8 cellular contexts compared by ENCODE assay signal in genomic region chr1:209692745-209693504, GRCh38. TPM values are rescaled to one million over a fixed set of nuclear protein-coding genes. Genes with fewer than 3 reads are reported as not detected.
A peak's percentile ranks its signal among the peaks of the same experiment; 100 is the strongest.
DNase-seq lines count a peak whose midpoint lies in the region; ATAC-seq and TF ChIP-seq lines count a peak whose summit lies in the region.

No MANE protein-coding gene starts in this region.

- H3K27ac ChIP-seq in IMR-90 (ENCODE audit: insufficient read depth, low read length) (no peak overlapping the region), PC-3 (ENCODE audit: low read length) (peak overlapping the region; percentile 34)

- H3K4me2 ChIP-seq in IMR-90 (ENCODE audit: low read depth, low read length), result no peak overlapping the region
- peak overlapping the region; percentile 54 for H3K4me2 ChIP-seq in PC-3 (ENCODE audit: low read length)

- H3K56ac ChIP-seq in IMR-90 (ENCODE audit: extremely low read depth, insufficient read depth, low read length), result no peak overlapping the region

- CTCF ChIA-PET in IMR-90 (lab: Yijun Ruan, JAX) (interaction anchor here (1.0 to 1.8 kb wide), 4 partner anchors 10 to 127 kb away, joined by 3 to 5 read pairs (median 4); no protein-coding TSS in a partner anchor), PC-3 (lab: Charles Lee) (interaction anchor here (0.6 kb wide), 1 partner anchor 23 kb away, joined by 5 read pairs; no protein-coding TSS in a partner anchor)

- H3K9me2 ChIP-seq in PC-3 (replicated peaks; ENCODE audit: low read length), result no peaks in the 10 kb centered on the region

- H3K4me1 ChIP-seq in IMR-90 (ENCODE audit: control insufficient read depth, insufficient read depth, low read length) (peaks cover 5% of the 10 kb centered on the region; the same call in 1 of the 2 replicates), PC-3 (ENCODE audit: insufficient read depth, low read length) (peaks cover 38% of the 10 kb centered on the region)

- intact Hi-C loops in IMR-90 (cut with micrococcal nuclease) (loop anchor here (1.0 kb wide), 5 partner anchors 47 to 117 kb away; no protein-coding TSS in a partner anchor), PC-3 (cut with micrococcal nuclease) (loop anchor here (1.0 kb wide), 6 partner anchors 47 to 124 kb away; no protein-coding TSS in a partner anchor)

- H2BK120ac ChIP-seq in IMR-90 (ENCODE audit: low read depth, low read length), result no peak overlapping the region

- BruUV-seq in IMR-90 (replicated peaks; lab: Mats Ljungman, UMichigan) (no TSS peak), PC-3 (replicated peaks; lab: Mats Ljungman, UMichigan) (no TSS peak)

- H4K20me1 ChIP-seq in IMR-90 (ENCODE audit: insufficient read depth, low read length) (no peaks in the 10 kb centered on the region), PC-3 (ENCODE audit: low read length) (no peaks in the 10 kb centered on the region)

- no peaks in the 10 kb centered on the region for H3K9me3 ChIP-seq in IMR-90 (ENCODE audit: control insufficient read depth, insufficient read depth, low read length)
- H3K9me3 ChIP-seq in PC-3 (ENCODE audit: low read length), result no peaks in the 10 kb centered on the region

- H3K14ac ChIP-seq in IMR-90 (replicated peaks; ENCODE audit: low read depth, low read length), result no peak overlapping the region

- H3K27me3 ChIP-seq in IMR-90 (ENCODE audit: control insufficient read depth, insufficient read depth, low read length) (peaks cover 3% of the 10 kb centered on the region), PC-3 (ENCODE audit: low read length) (no peaks in the 10 kb centered on the region)

- POLR2A ChIA-PET in IMR-90 (lab: Charles Lee; ENCODE audit: unreplicated experiment) (interaction anchor here (0.7 kb wide), 1 partner anchor 97 kb away, joined by 3 read pairs; no protein-coding TSS in a partner anchor), PC-3 (lab: Charles Lee; ENCODE audit: unreplicated experiment) (no interaction called here)

- no peak overlapping the region for H3K18ac ChIP-seq in IMR-90 (ENCODE audit: low read depth, low read length)

- H4K91ac ChIP-seq in IMR-90 (ENCODE audit: insufficient read depth, low read depth, low read length), result no peak overlapping the region

- ATAC-seq in GM18909 (IDR thresholded peaks at IDR 0.05; ENCODE audit: poor library complexity, unreplicated experiment), result peak; percentile 63
- peak; percentile 86 for ATAC-seq in IMR-90 (ENCODE audit: low read depth)
- peak; percentile 81 for ATAC-seq in PC-3

- H3K27me3 Mint-ChIP-seq in nephron (ENCODE audit: low read depth), result peaks cover 22% of the 10 kb centered on the region

- H3K9ac ChIP-seq in IMR-90 (ENCODE audit: low read depth, low read length), result no peak overlapping the region
- no peak overlapping the region for H3K9ac ChIP-seq in PC-3 (ENCODE audit: low read length)

- no peaks in the 10 kb centered on the region for H3K79me1 ChIP-seq in IMR-90 (ENCODE audit: low read depth in 1 of 2, low read length in 2 of 2)

- H4K5ac ChIP-seq in IMR-90 (ENCODE audit: low read depth, low read length), result no peak overlapping the region

- H2AFZ ChIP-seq in IMR-90 (replicated peaks; ENCODE audit: low read length, poor library complexity), result no peak overlapping the region
- peak overlapping the region; percentile 66 for H2AFZ ChIP-seq in PC-3 (ENCODE audit: low read length)

- TF ChIP-seq RAD21 in IMR-90 (IDR thresholded peaks at IDR 0.05; ENCODE audit: low read length), result peak; percentile 91

- H3F3A ChIP-seq in PC-3 (ENCODE audit: low read length, unreplicated experiment), result no peaks in the 10 kb centered on the region

- no CpG with 5 or more reads among the region's 3 CpGs for WGBS in IMR-90 (ENCODE audit: extremely low coverage in 2 of 2, insufficient read length in 1 of 2), 2 experiments

- no peaks in the 10 kb centered on the region for H3K36me3 Mint-ChIP-seq in nephron (ENCODE audit: low read depth)

- peaks cover 47% of the 10 kb centered on the region for H3K4me1 Mint-ChIP-seq in nephron

- dilution Hi-C loops in IMR-90 (cut with HindIII; ENCODE audit: low sequenced_read_pairs, unreplicated experiment), result no loop called here

- TF ChIP-seq CTCF in AG09319 (IDR thresholded peaks at IDR 0.05; ENCODE audit: low read depth, low read length) (peak; percentile 83), IMR-90 (conservative IDR thresholded peaks at IDR 0.05; ENCODE audit: low read depth, low read length) (peak; percentile 92), PC-3 (conservative IDR thresholded peaks at IDR 0.05; ENCODE audit: low read depth, low read length) (peak; percentile 99), nephron (IDR thresholded peaks at IDR 0.05; ENCODE audit: unreplicated experiment in 3 of 3) (peak; percentile 85 to 90 (median 89))

- no peak overlapping the region for H2BK15ac ChIP-seq in IMR-90 (ENCODE audit: low read depth, low read length)

- no peak for TF ChIP-seq POLR2A in IMR-90 (IDR thresholded peaks at IDR 0.05; ENCODE audit: low read depth, low read length)

- H3K4me3 ChIP-seq in IMR-90 (ENCODE audit: insufficient read depth, low read depth, low read length) (no peak overlapping the region), PC-3 (ENCODE audit: low read length) (no peak overlapping the region)

- 0 out of 2 replicates have a peak, but pooled peaks cover 4% of the 10 kb centered on the region for H3K9me1 ChIP-seq in IMR-90 (ENCODE audit: insufficient read depth, low read length)

- no peak overlapping the region for H2BK20ac ChIP-seq in IMR-90 (ENCODE audit: low read depth, low read length)

- no peak overlapping the region for H2BK5ac ChIP-seq in IMR-90 (ENCODE audit: low read depth, low read length, poor library complexity, severe bottlenecking)

- no peaks in the 10 kb centered on the region for H3K9me3 Mint-ChIP-seq in nephron

- no peak overlapping the region for H2AK5ac ChIP-seq in IMR-90 (ENCODE audit: low read depth, low read length)

- no peak overlapping the region for H4K8ac ChIP-seq in IMR-90 (ENCODE audit: low read depth in 2 of 2, low read length in 2 of 2)

- no peaks in the 10 kb centered on the region for H3K79me2 ChIP-seq in PC-3 (ENCODE audit: low read length)

- peak overlapping the region; percentile 37 to 66 (median 63) for H3K27ac Mint-ChIP-seq in nephron

- in situ Hi-C loops in IMR-90 (cut with MboI; ENCODE audit: low sequenced_read_pairs), result no loop called here

- H2AK9ac ChIP-seq in IMR-90 (replicated peaks; ENCODE audit: low read depth, low read length, poor library complexity), result no peak overlapping the region

- H3K4ac ChIP-seq in IMR-90 (ENCODE audit: low read depth, low read length), result no peak overlapping the region

- DNase-seq in AG09319 (ENCODE audit: extremely low read depth, low read depth), result peak; percentile 67
- peak; percentile 83 for DNase-seq in IMR-90
- DNase-seq in PC-3, result peak; percentile 97
- peak; percentile 54 for DNase-seq in activated T-cell treated with anti-CD3 and anti-CD28 coated beads, Interleukin-2, amount 50 U/mL, for 1 hour
- DNase-seq in fibroblast of gingiva (ENCODE audit: low read depth), result peak; percentile 69
- peak in 5 of 6 experiments; percentile 33 to 70 (median 52) for DNase-seq in stimulated activated naive CD4-positive, alpha-beta T cell (lab: John Stamatoyannopoulos, UW)

- H3K23ac ChIP-seq in IMR-90 (ENCODE audit: low read depth, low read length), result no peak overlapping the region

- H3K4me3 Mint-ChIP-seq in nephron, result no peak overlapping the region

- no peaks in the 10 kb centered on the region for H3K36me3 ChIP-seq in IMR-90 (ENCODE audit: control insufficient read depth, insufficient read depth, low read length)
- H3K36me3 ChIP-seq in PC-3 (ENCODE audit: low read depth, low read length), result no peaks in the 10 kb centered on the region

TF ChIP-seq in IMR-90, 13 proteins besides CTCF, POLR2A, EP300 and RAD21:
- TF ChIP-seq NFE2L2 (IDR thresholded peaks at IDR 0.05; ENCODE audit: low read depth, low read length) (no peak), SMC3 (IDR thresholded peaks at IDR 0.05; ENCODE audit: low read depth, low read length) (peak; percentile 93)
TF ChIP-seq in IMR-90: peak in this region for 1.

RNA-seq across cellular contexts. Expression of gene HSD11B1, which starts 11.7 kb away (rescaled TPM):
- total RNA-seq in IMR-90 (2012; rRNA removed) (0.28 and 0.72 TPM in 2 replicates), PC-3 (2014; rRNA removed) (not detected in 2 replicates)
- polyA plus RNA-seq in IMR-90 (2012; rRNA removed), result 0.30 and 0.41 TPM in 2 replicates
- 0.34 and 0.35 TPM in 2 replicates for polyA plus RNA-seq in IMR-90 (2012; cell fraction: cytosol; rRNA removed)
- polyA plus RNA-seq in IMR-90 (2012; cell fraction: nucleus; rRNA removed; ENCODE audit: low replicate concordance), result 0.09 and 0.19 TPM in 2 replicates

RNA-seq across cellular contexts. Expression of gene G0S2, which starts 17.7 kb away (rescaled TPM):
- 0.36 and 1.9 TPM in 2 replicates for total RNA-seq in IMR-90 (2012; rRNA removed)
- polyA plus RNA-seq in IMR-90 (2012; rRNA removed), result 0.36 and 0.53 TPM in 2 replicates
- 0.82 and 0.94 TPM in 2 replicates for polyA plus RNA-seq in IMR-90 (2012; cell fraction: cytosol; rRNA removed)
- 0.14 and 0.33 TPM in 2 replicates for polyA plus RNA-seq in IMR-90 (2012; cell fraction: nucleus; rRNA removed; ENCODE audit: low replicate concordance)
- total RNA-seq in PC-3 (2014; rRNA removed), result 620 and 723 TPM in 2 replicates

RNA-seq across cellular contexts. Expression of gene LAMB3, which starts 40.7 kb away (rescaled TPM):
- total RNA-seq in IMR-90 (2012; rRNA removed) (0.72 and 1.1 TPM in 2 replicates), PC-3 (2014; rRNA removed) (473 and 650 TPM in 2 replicates)
- 1.6 and 2.1 TPM in 2 replicates for polyA plus RNA-seq in IMR-90 (2012; rRNA removed)
- 0.83 and 2.0 TPM in 2 replicates for polyA plus RNA-seq in IMR-90 (2012; cell fraction: cytosol; rRNA removed)
- 1.1 and 1.8 TPM in 2 replicates for polyA plus RNA-seq in IMR-90 (2012; cell fraction: nucleus; rRNA removed; ENCODE audit: low replicate concordance)

Comparison
In these comparisons a context has a peak if more than half of its experiments do, and no peak if none do; other contexts are left out.
1. RNA of gene G0S2, which starts 17.7 kb away (total RNA-seq): 620 to 723 TPM in PC-3; 0.36 to 1.9 TPM in IMR-90; every median in the first group is over 100 times any median in the second.
2. RNA of gene LAMB3, which starts 40.7 kb away (total RNA-seq): 473 to 650 TPM in PC-3; 0.72 to 1.1 TPM in IMR-90; every median in the first group is over 100 times any median in the second.
3. Peak in every context shown above with its lines, with median percentiles within 50 percentile points of each other: DNase-seq, CTCF ChIP-seq and ATAC-seq.